Comparison of ENCODE assay signal across 25 cellular contexts in genomic region chr3:64802460-64802859, GRCh38.
DNase-seq lines count a peak whose midpoint lies in the region; ATAC-seq, FAIRE-seq and TF ChIP-seq lines count a peak whose summit lies in the region.
"Had no signal": no experiment of that assay in that cellular context is flagged by ENCODE, and none has a peak within 500 bp of the region (broad histone marks: within the 10 kb centered on the region; RNA-seq: fewer than 3 reads in every experiment).

No MANE protein-coding gene starts in this region.

- FAIRE-seq in GM12878 (lab: Jason Lieb, UNC): no peak
- FAIRE-seq: A549, D721Med, GM12891, H1 had no signal

- TF ChIP-seq EP300 in GM12878 (IDR thresholded peaks at IDR 0.05; ENCODE audit: borderline replicate concordance in 1 of 2, control insufficient read depth in 1 of 2, low read depth in 2 of 2, low read length in 2 of 2): no peak

- RAD21 ChIA-PET in GM12878 (lab: Charles Lee; ENCODE audit: unreplicated experiment): no interaction called here

- H3K27ac ChIP-seq in IMR-90 (ENCODE audit: insufficient read depth, low read length) (no peak overlapping the region), GM12878 (ENCODE audit: control insufficient read depth, insufficient read depth) (no peak overlapping the region), mesenchymal stem cell (ENCODE audit: low read length, poor library complexity, severe bottlenecking) (no peak overlapping the region), smooth muscle cell (ENCODE audit: low read depth) (peak overlapping the region; percentile 72)
- H3K27ac ChIP-seq: A549; BLaER1 treated with 17β-estradiol and CSF1 and Interleukin-3, amounts not matched to agents 10 nM and 100 nM; GM23248 had no signal

- H3K14ac ChIP-seq in IMR-90 (replicated peaks; ENCODE audit: low read depth, low read length): no peak overlapping the region
- no peak overlapping the region for H3K14ac ChIP-seq in mesenchymal stem cell (ENCODE audit: low read length in 2 of 2)

- H3K79me1 ChIP-seq in IMR-90 (ENCODE audit: low read depth in 1 of 2, low read length in 2 of 2): no peaks in the 10 kb centered on the region
- no peaks in the 10 kb centered on the region for H3K79me1 ChIP-seq in mesenchymal stem cell (replicated peaks; ENCODE audit: low read length, poor library complexity, severe bottlenecking)

- H3K4me3 ChIP-seq in IMR-90 (ENCODE audit: insufficient read depth, low read depth, low read length): no peak overlapping the region
- no peak overlapping the region for H3K4me3 ChIP-seq in GM12878
- H3K4me3 ChIP-seq in mesenchymal stem cell (ENCODE audit: insufficient read depth in 1 of 2, low read depth in 1 of 2, low read length in 2 of 2): no peak overlapping the region
- H3K4me3 ChIP-seq in smooth muscle cell: no peak overlapping the region
- H3K4me3 ChIP-seq: A549; BLaER1 treated with 17β-estradiol and CSF1 and Interleukin-3, amounts not matched to agents 10 nM and 100 nM; GM23248 had no signal

- in situ Hi-C loops in IMR-90 (cut with MboI; ENCODE audit: low sequenced_read_pairs) (no loop called here), GM12878 (cut with MboI) (no loop called here)

- H4K8ac ChIP-seq in IMR-90 (ENCODE audit: low read depth in 2 of 2, low read length in 2 of 2) (no peak overlapping the region), mesenchymal stem cell (ENCODE audit: low read length) (no peak overlapping the region)

- H4K20me1 ChIP-seq in IMR-90 (ENCODE audit: insufficient read depth, low read length) (no peaks in the 10 kb centered on the region), GM12878 (ENCODE audit: control insufficient read depth, insufficient read depth) (no peaks in the 10 kb centered on the region), smooth muscle cell (ENCODE audit: low read depth) (no peaks in the 10 kb centered on the region)
- H4K20me1 ChIP-seq: BLaER1 treated with 17β-estradiol and CSF1 and Interleukin-3, amounts not matched to agents 10 nM and 100 nM had no signal

- dilution Hi-C loops in IMR-90 (cut with HindIII; ENCODE audit: low sequenced_read_pairs, unreplicated experiment): no loop called here

- no peak overlapping the region for H4K5ac ChIP-seq in IMR-90 (ENCODE audit: low read depth, low read length)

- H3K9me1 ChIP-seq in IMR-90 (ENCODE audit: insufficient read depth, low read length): 0 out of 2 replicates have a peak, but pooled peaks cover 3% of the 10 kb centered on the region

- BruUV-seq in IMR-90 (replicated peaks; lab: Mats Ljungman, UMichigan) (no TSS peak), GM12878 (replicated peaks; lab: Mats Ljungman, UMichigan) (no TSS peak)

- POLR2A ChIA-PET in IMR-90 (lab: Charles Lee; ENCODE audit: unreplicated experiment): no interaction called here
- POLR2A ChIA-PET in GM12878 (lab: Charles Lee): no interaction called here

- peaks cover 3% of the 10 kb centered on the region for H3K4me1 ChIP-seq in IMR-90 (ENCODE audit: control insufficient read depth, insufficient read depth, low read length)
- no peaks in the 10 kb centered on the region for H3K4me1 ChIP-seq in GM12878 (ENCODE audit: control insufficient read depth, insufficient read depth, low read length)
- no peaks in the 10 kb centered on the region for H3K4me1 ChIP-seq in mesenchymal stem cell (ENCODE audit: control insufficient read depth, insufficient read depth, low read depth, low read length)
- H3K4me1 ChIP-seq in smooth muscle cell (ENCODE audit: low read depth): peaks cover 15% of the 10 kb centered on the region
- H3K4me1 ChIP-seq: A549, BE2C had no signal

- H3K4me2 ChIP-seq in IMR-90 (ENCODE audit: low read depth, low read length) (no peak overlapping the region), GM12878 (ENCODE audit: control insufficient read depth, insufficient read depth) (no peak overlapping the region), mesenchymal stem cell (ENCODE audit: low read length, poor library complexity, severe bottlenecking) (no peak overlapping the region), smooth muscle cell (peak overlapping the region; percentile 75)
- H3K4me2 ChIP-seq: A549 had no signal

- TF ChIP-seq POLR2A in IMR-90 (IDR thresholded peaks at IDR 0.05; ENCODE audit: low read depth, low read length) (no peak), GM12878 (IDR thresholded peaks at IDR 0.05; ENCODE audit: low read depth, low read length) (no peak)

- H3K4ac ChIP-seq in IMR-90 (ENCODE audit: low read depth, low read length) (no peak overlapping the region), mesenchymal stem cell (ENCODE audit: low read depth in 1 of 2, low read length in 2 of 2) (no peak overlapping the region)

- H2BK15ac ChIP-seq in IMR-90 (ENCODE audit: low read depth, low read length) (no peak overlapping the region), mesenchymal stem cell (ENCODE audit: low read depth, poor library complexity, severe bottlenecking) (no peak overlapping the region)

- ATAC-seq in IMR-90 (ENCODE audit: low read depth): peak; percentile 72
- no peak for ATAC-seq in GM12878
- ATAC-seq in GM19452 (IDR thresholded peaks at IDR 0.05; ENCODE audit: unreplicated experiment): no peak
- ATAC-seq in GM18498 (IDR thresholded peaks at IDR 0.05; ENCODE audit: unreplicated experiment): no peak
- ATAC-seq: A549 had no signal

- WGBS in IMR-90 (ENCODE audit: extremely low coverage in 2 of 2, insufficient read length in 1 of 2), 2 experiments: no CpG with 5 or more reads among the region's 4 CpGs
- 70% methylated on average over 4 of the region's 4 CpGs for WGBS in GM12878 (ENCODE audit: insufficient coverage, insufficient replicate concordance, low lambda C conversion rate, missing lambda C conversion rate)
- WGBS in mesenchymal stem cell: 33% methylated on average over 3 of the region's 4 CpGs
- 21% methylated on average over 4 of the region's 4 CpGs for WGBS in smooth muscle cell (ENCODE audit: low lambda C conversion rate)

- no peak overlapping the region for H2AK9ac ChIP-seq in IMR-90 (replicated peaks; ENCODE audit: low read depth, low read length, poor library complexity)

- H2BK20ac ChIP-seq in IMR-90 (ENCODE audit: low read depth, low read length): no peak overlapping the region

- H3K56ac ChIP-seq in IMR-90 (ENCODE audit: extremely low read depth, insufficient read depth, low read length): no peak overlapping the region

- H2BK120ac ChIP-seq in IMR-90 (ENCODE audit: low read depth, low read length): no peak overlapping the region
- H2BK120ac ChIP-seq in mesenchymal stem cell (ENCODE audit: low read depth, low read length): no peak overlapping the region

- H3K9me3 ChIP-seq in IMR-90 (ENCODE audit: control insufficient read depth, insufficient read depth, low read length) (no peaks in the 10 kb centered on the region), GM12878 (replicated peaks; ENCODE audit: control insufficient read depth, insufficient read depth, low read length) (no peaks in the 10 kb centered on the region), mesenchymal stem cell (ENCODE audit: control insufficient read depth, low read length) (no peaks in the 10 kb centered on the region), smooth muscle cell (replicated peaks; ENCODE audit: low read depth) (no peaks in the 10 kb centered on the region)
- H3K9me3 ChIP-seq: A549; BE2C; BLaER1 treated with 17β-estradiol and CSF1 and Interleukin-3, amounts not matched to agents 10 nM and 100 nM had no signal

- H3K9ac ChIP-seq in IMR-90 (ENCODE audit: low read depth, low read length): no peak overlapping the region
- no peak overlapping the region for H3K9ac ChIP-seq in GM12878 (ENCODE audit: control insufficient read depth, insufficient read depth, low read length)
- H3K9ac ChIP-seq in mesenchymal stem cell (ENCODE audit: low read length): no peak overlapping the region
- peak overlapping the region; percentile 38 for H3K9ac ChIP-seq in smooth muscle cell (ENCODE audit: low read depth)
- H3K9ac ChIP-seq: BLaER1 treated with 17β-estradiol and CSF1 and Interleukin-3, amounts not matched to agents 10 nM and 100 nM; GM23248 had no signal

- H3K23ac ChIP-seq in IMR-90 (ENCODE audit: low read depth, low read length) (no peak overlapping the region), mesenchymal stem cell (ENCODE audit: low read length in 2 of 2) (no peak overlapping the region)

- no peak for TF ChIP-seq CTCF in IMR-90 (conservative IDR thresholded peaks at IDR 0.05; ENCODE audit: low read depth, low read length)
- no peak for TF ChIP-seq CTCF in GM12878 (IDR thresholded peaks at IDR 0.05 in 2 of 3, conservative IDR thresholded peaks at IDR 0.05 in 1 of 3; ENCODE audit: control insufficient read depth in 2 of 3, extremely low read depth in 1 of 3, insufficient read depth in 1 of 3, low read depth in 3 of 3, low read length in 3 of 3)
- no peak for TF ChIP-seq CTCF in smooth muscle cell (IDR thresholded peaks at IDR 0.05; ENCODE audit: borderline replicate concordance, insufficient read depth, poor library complexity, severe bottlenecking)

- H2AFZ ChIP-seq in IMR-90 (replicated peaks; ENCODE audit: low read length, poor library complexity): no peak overlapping the region
- no peak overlapping the region for H2AFZ ChIP-seq in GM12878 (ENCODE audit: control insufficient read depth, low read depth, low read length)
- no peak overlapping the region for H2AFZ ChIP-seq in mesenchymal stem cell (ENCODE audit: low read depth, low read length)
- no peak overlapping the region for H2AFZ ChIP-seq in smooth muscle cell (ENCODE audit: low read depth)
- H2AFZ ChIP-seq: GM23248 had no signal

- H3K27me3 ChIP-seq in IMR-90 (ENCODE audit: control insufficient read depth, insufficient read depth, low read length) (no peaks in the 10 kb centered on the region), GM12878 (replicated peaks in 1 of 2; ENCODE audit: control insufficient read depth in 2 of 2, insufficient read depth in 2 of 2, low read length in 1 of 2) (no peaks in the 10 kb centered on the region), mesenchymal stem cell (ENCODE audit: control insufficient read depth in 1 of 2, insufficient read depth in 1 of 2, low read length in 2 of 2) (no peaks in the 10 kb centered on the region), smooth muscle cell (ENCODE audit: low read depth) (no peaks in the 10 kb centered on the region)
- H3K27me3 ChIP-seq: BE2C had no signal

- no peak overlapping the region for H2BK5ac ChIP-seq in IMR-90 (ENCODE audit: low read depth, low read length, poor library complexity, severe bottlenecking)
- H2BK5ac ChIP-seq in mesenchymal stem cell (ENCODE audit: low read depth, low read length, poor library complexity, severe bottlenecking): no peak overlapping the region

- TF ChIP-seq RAD21 in IMR-90 (IDR thresholded peaks at IDR 0.05; ENCODE audit: low read length) (no peak), GM12878 (IDR thresholded peaks at IDR 0.05; ENCODE audit: insufficient read depth, low read depth, low read length) (no peak)

- DNase-seq in IMR-90 (peak; percentile 17), GM12878 (ENCODE audit: low read depth, low spot score) (no peak), mesenchymal stem cell (peak; percentile 55), smooth muscle cell (lab: John Stamatoyannopoulos, UW; ENCODE audit: unreplicated experiment) (no peak), OCI-M2 (lab: John Stamatoyannopoulos, UW; ENCODE audit: unreplicated experiment) (no peak)
- DNase-seq: 8988T; ACHN; AML-193; BE2C; CD4-positive, alpha-beta T cell; CD8-positive, alpha-beta memory T cell; DMS 273 treated with DMSO at 0.1 percent for 48 hours; DMS79; EL; GDM1; GM23248; H7; HCEC 1CT had no signal

- H4K91ac ChIP-seq in IMR-90 (ENCODE audit: insufficient read depth, low read depth, low read length) (no peak overlapping the region), mesenchymal stem cell (ENCODE audit: low read length) (no peak overlapping the region)

- SMC1A ChIA-PET in GM12878 (lab: Charles Lee; ENCODE audit: uncharacterized antibody, unreplicated experiment): no interaction called here

- H2BK12ac ChIP-seq in mesenchymal stem cell (ENCODE audit: low read length in 2 of 2): no peak overlapping the region

- H3K36me3 ChIP-seq in IMR-90 (ENCODE audit: control insufficient read depth, insufficient read depth, low read length) (peaks cover 6% of the 10 kb centered on the region; the same call in 1 of the 2 replicates), GM12878 (ENCODE audit: control insufficient read depth in 2 of 2, insufficient read depth in 2 of 2, low read length in 1 of 2) (no peaks in the 10 kb centered on the region), mesenchymal stem cell (ENCODE audit: control insufficient read depth in 1 of 2, insufficient read depth in 2 of 2, low read depth in 1 of 2, low read length in 2 of 2) (no peaks in the 10 kb centered on the region), smooth muscle cell (ENCODE audit: low read depth) (no peaks in the 10 kb centered on the region)
- H3K36me3 ChIP-seq: BE2C; BLaER1 treated with 17β-estradiol and CSF1 and Interleukin-3, amounts not matched to agents 10 nM and 100 nM had no signal

- CTCF ChIA-PET in IMR-90 (lab: Yijun Ruan, JAX): no interaction called here
- CTCF ChIA-PET in GM12878 (lab: Yijun Ruan, JAX): no interaction called here

- intact Hi-C loops in IMR-90 (cut with micrococcal nuclease) (no loop called here), GM12878 (cut with micrococcal nuclease; ENCODE audit: unreplicated experiment) (no loop called here)

- H2AK5ac ChIP-seq in IMR-90 (ENCODE audit: low read depth, low read length) (no peak overlapping the region), mesenchymal stem cell (ENCODE audit: low read length, severe bottlenecking) (no peak overlapping the region)

- peaks cover 25% of the 10 kb centered on the region for H3F3A ChIP-seq in smooth muscle cell (ENCODE audit: low read depth)

- H3K79me2 ChIP-seq in GM12878 (ENCODE audit: control insufficient read depth, insufficient read depth, low read length) (no peaks in the 10 kb centered on the region), smooth muscle cell (ENCODE audit: low read depth) (no peaks in the 10 kb centered on the region)

- H3K18ac ChIP-seq in IMR-90 (ENCODE audit: low read depth, low read length) (no peak overlapping the region), mesenchymal stem cell (ENCODE audit: low read depth in 1 of 2, low read length in 2 of 2) (no peak overlapping the region)

Comparison
In these comparisons a context has a peak if more than half of its experiments do, and no peak if none do; other contexts are left out.
1. DNase-seq: peak in IMR-90 (single experiment) and mesenchymal stem cell (single experiment); none in GM12878 (single experiment), smooth muscle cell (single experiment) and OCI-M2 (single experiment).